ENCODE assay signal across 20 cellular contexts in genomic region chr5:61916621-61917620, GRCh38.
DNase-seq lines count a peak whose midpoint lies in the region; ATAC-seq, FAIRE-seq and TF ChIP-seq lines count a peak whose summit lies in the region.
"Had no signal": no experiment of that assay in that cellular context is flagged by ENCODE, and none has a peak within 500 bp of the region (broad histone marks: within the 10 kb centered on the region; RNA-seq: fewer than 3 reads in every experiment).

No MANE protein-coding gene starts in this region.

- no peaks in the 10 kb centered on the region for H3K79me2 ChIP-seq in GM23248 (ENCODE audit: insufficient read depth)

- no peak overlapping the region for H2AFZ ChIP-seq in GM23248

- no peak overlapping the region for H3K27ac ChIP-seq in GM23248
- peak overlapping the region; percentile 88 for H3K27ac ChIP-seq in foreskin keratinocyte
- H3K27ac ChIP-seq in spleen, result no peak overlapping the region
- H3K27ac ChIP-seq: brain microvascular endothelial cell, testis had no signal

- H3K4me3 ChIP-seq in GM23248 (no peak overlapping the region), retinal pigment epithelial cell (ENCODE audit: low read length) (no peak overlapping the region), spleen (no peak overlapping the region)
- H3K4me3 ChIP-seq: GM23338, testis had no signal

- H3F3A ChIP-seq in GM23248 (ENCODE audit: insufficient read depth), result no peaks in the 10 kb centered on the region

- whole genome bisulfite sequencing in GM23248 (ENCODE audit: low coverage in 1 of 2, low lambda C conversion rate in 2 of 2, missing lambda C conversion rate in 2 of 2), 2 experiments, result 63 to 66% methylated on average over 4 of the region's 4 CpGs
- 85 to 94% (median 90%) methylated on average over 4 of the region's 4 CpGs for WGBS in spleen, 5 donors

- no peaks in the 10 kb centered on the region for H3K9me3 ChIP-seq in GM23248 (ENCODE audit: low read depth)
- H3K9me3 ChIP-seq in spleen, result peaks cover 0 to 16% (median 8%) of the 10 kb centered on the region in 8 donors
- H3K9me3 ChIP-seq: testis had no signal

- ATAC-seq in foreskin keratinocyte (peak; percentile 97), HG02852 (IDR thresholded peaks at IDR 0.05; ENCODE audit: unreplicated experiment) (no peak)
- ATAC-seq: GM23338; naive thymus-derived CD8-positive, alpha-beta T cell had no signal

- FAIRE-seq in RCC 7860 (lab: Jason Lieb, UNC), result peak; percentile 93

- TF ChIP-seq CTCF in foreskin keratinocyte (conservative IDR thresholded peaks at IDR 0.05), result no peak
- TF ChIP-seq CTCF in retinal pigment epithelial cell (conservative IDR thresholded peaks at IDR 0.05; ENCODE audit: low read depth, low read length), result no peak
- TF ChIP-seq CTCF in spleen (IDR thresholded peaks at IDR 0.05 in 8 of 11, conservative IDR thresholded peaks at IDR 0.05 in 3 of 11), result no peak

- H3K27me3 ChIP-seq in GM23248 (replicated peaks; ENCODE audit: insufficient read depth) (no peaks in the 10 kb centered on the region), foreskin keratinocyte (no peaks in the 10 kb centered on the region), spleen (replicated peaks in 1 of 7) (no peaks in the 10 kb centered on the region)
- H3K27me3 ChIP-seq: brain microvascular endothelial cell, testis had no signal

- TF ChIP-seq POLR2A in spleen (IDR thresholded peaks at IDR 0.05), result no peak

- H4K20me1 ChIP-seq in GM23248 (ENCODE audit: insufficient read depth), result no peaks in the 10 kb centered on the region

- no peak overlapping the region for H3K9ac ChIP-seq in GM23248

- intact Hi-C loops in spleen (cut with DNase I; ENCODE audit: low total_unique reads), result no loop called here

- H3K9me2 ChIP-seq in GM23248 (ENCODE audit: insufficient read depth), result no peaks in the 10 kb centered on the region

- peak; percentile 33 for DNase-seq in GM23248
- peak; percentile 95 for DNase-seq in RCC 7860 (ENCODE audit: low spot score)
- DNase-seq in foreskin keratinocyte, result peak; percentile 100
- peak; percentile 68 for DNase-seq in retinal pigment epithelial cell (ENCODE audit: low read depth)
- DNase-seq in DMS79 (lab: John Stamatoyannopoulos, UW), result no peak
- no peak for DNase-seq in NCI-H345 (lab: John Stamatoyannopoulos, UW)
- no peak for DNase-seq in spleen
- DNase-seq: brain microvascular endothelial cell; C1 segment of cervical spinal cord; DMS53; effector CD4-positive, alpha-beta T cell; MM.1S; naive thymus-derived CD8-positive, alpha-beta T cell; NCI-H2029; NCI-H774; posterior cingulate gyrus; SHP77; testis had no signal

- in situ Hi-C loops in GM23248 (cut with MboI), result no loop called here

- H3K4me2 ChIP-seq in GM23248 (ENCODE audit: unreplicated experiment), result no peak overlapping the region
- H3K4me2 ChIP-seq: GM23338 had no signal

- H3K4me1 ChIP-seq in GM23248 (ENCODE audit: insufficient read depth), result no peaks in the 10 kb centered on the region
- peaks cover 40% of the 10 kb centered on the region for H3K4me1 ChIP-seq in foreskin keratinocyte
- no peaks in the 10 kb centered on the region for H3K4me1 ChIP-seq in spleen
- H3K4me1 ChIP-seq: testis had no signal

- no peaks in the 10 kb centered on the region for H3K36me3 ChIP-seq in GM23248 (ENCODE audit: low read depth)
- no peaks in the 10 kb centered on the region for H3K36me3 ChIP-seq in spleen
- H3K36me3 ChIP-seq: brain microvascular endothelial cell had no signal

Comparison
In these comparisons a context has a peak if more than half of its experiments do, and no peak if none do; other contexts are left out.
1. DNase-seq: peak in GM23248 (single experiment), RCC 7860 (single experiment), foreskin keratinocyte (2 of 2) and retinal pigment epithelial cell (single experiment); none in DMS79 (single experiment), NCI-H345 (single experiment) and spleen (single experiment).